In the genomic region with DNA sequence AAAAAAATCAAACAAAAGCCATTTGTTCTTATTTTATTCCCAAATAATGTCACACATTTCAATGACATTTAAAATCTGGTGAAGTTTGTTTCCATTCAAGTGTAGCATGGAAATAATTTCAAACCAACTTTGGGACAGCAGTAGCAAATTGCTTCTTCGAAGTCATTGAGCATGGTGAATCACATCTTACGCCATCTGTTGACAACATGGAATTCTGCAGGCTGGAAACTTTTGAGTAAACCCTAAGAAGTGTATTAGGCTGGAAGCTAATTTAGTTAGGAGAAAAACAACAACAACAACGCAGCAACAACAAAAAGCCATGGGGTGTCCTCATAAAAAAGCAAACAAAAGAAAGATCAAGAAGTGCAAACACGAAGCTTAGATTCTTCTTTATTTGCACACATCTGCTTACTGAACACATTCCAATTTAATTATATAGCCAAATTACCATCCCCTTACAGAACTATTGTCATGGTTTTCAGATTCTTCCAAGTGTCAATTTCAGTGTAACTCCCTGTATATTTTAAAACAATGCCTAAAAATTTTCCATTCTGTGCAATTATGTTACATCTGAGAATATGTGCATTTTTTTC, we compare ENCODE assay signal across 9 cellular contexts.
DNase-seq lines count a peak whose midpoint lies in the region; ATAC-seq and TF ChIP-seq lines count a peak whose summit lies in the region.
"Had no signal": no experiment of that assay in that cellular context is flagged by ENCODE, and none has a peak within 500 bp of the region (broad histone marks: within the 10 kb centered on the region; RNA-seq: fewer than 3 reads in every experiment).

No MANE protein-coding gene starts in this region.

- H3K4me3 ChIP-seq in MG63 (no peak overlapping the region), gastroesophageal sphincter (no peak overlapping the region)
- H3K4me3 ChIP-seq: BLaER1 treated with 17β-estradiol and CSF1 and Interleukin-3, amounts not matched to agents 10 nM and 100 nM had no signal

- H3K36me3 ChIP-seq in MG63 = no peaks in the 10 kb centered on the region
- no peaks in the 10 kb centered on the region for H3K36me3 ChIP-seq in gastroesophageal sphincter
- H3K36me3 ChIP-seq: BLaER1 treated with 17β-estradiol and CSF1 and Interleukin-3, amounts not matched to agents 10 nM and 100 nM had no signal

- no peak for TF ChIP-seq EP300 in gastroesophageal sphincter (IDR thresholded peaks at IDR 0.05)

- TF ChIP-seq CTCF in gastroesophageal sphincter (IDR thresholded peaks at IDR 0.05) = peak in 2 of 4 experiments; percentile 7 to 25

- H3K4me1 ChIP-seq in gastroesophageal sphincter = no peaks in the 10 kb centered on the region
- H3K4me1 ChIP-seq: BLaER1 treated with 17β-estradiol and CSF1 and Interleukin-3, amounts not matched to agents 10 nM and 100 nM had no signal

- 15 to 19% methylated on average over 3 to 4 of the region's 4 CpGs for WGBS in gastroesophageal sphincter (ENCODE audit: low coverage in 1 of 2), 2 donors

- H3K9me3 ChIP-seq in MG63 (no peaks in the 10 kb centered on the region), gastroesophageal sphincter (no peaks in the 10 kb centered on the region)
- H3K9me3 ChIP-seq: BLaER1 treated with 17β-estradiol and CSF1 and Interleukin-3, amounts not matched to agents 10 nM and 100 nM had no signal

- ATAC-seq in gastroesophageal sphincter = no peak

- no peak overlapping the region for H3K27ac ChIP-seq in gastroesophageal sphincter
- H3K27ac ChIP-seq: BLaER1 treated with 17β-estradiol and CSF1 and Interleukin-3, amounts not matched to agents 10 nM and 100 nM had no signal

- no peak for TF ChIP-seq POLR2A in gastroesophageal sphincter (IDR thresholded peaks at IDR 0.05)

- H3K27me3 ChIP-seq in MG63 = no peaks in the 10 kb centered on the region
- no peaks in the 10 kb centered on the region for H3K27me3 ChIP-seq in gastroesophageal sphincter
- H3K27me3 ChIP-seq: BLaER1 treated with 17β-estradiol and CSF1 and Interleukin-3, amounts not matched to agents 10 nM and 100 nM had no signal

- DNase-seq in NCI-H524 (lab: John Stamatoyannopoulos, UW) (peak; percentile 5 to 51), NCI-H524 treated with DMSO at 0.1 percent for 48 hours (lab: John Stamatoyannopoulos, UW) (no peak), NAMALWA (ENCODE audit: low spot score) (peak; percentile 65), amniotic epithelial cell (ENCODE audit: low read depth) (peak; percentile 3), midbrain (lab: John Stamatoyannopoulos, UW) (peak; percentile 24), MG63 (no peak), cerebellar nuclear complex (lab: John Stamatoyannopoulos, UW) (no peak)

Comparison
In these comparisons a context has a peak if more than half of its experiments do, and no peak if none do; other contexts are left out.
1. DNase-seq: peak in NCI-H524 (2 of 2), NAMALWA (single experiment), amniotic epithelial cell (single experiment) and midbrain (single experiment); none in NCI-H524 treated with DMSO at 0.1 percent for 48 hours (single experiment), MG63 (single experiment) and cerebellar nuclear complex (0 of 2).